ENCODE assay signal across 8 cellular contexts in the genomic region with DNA sequence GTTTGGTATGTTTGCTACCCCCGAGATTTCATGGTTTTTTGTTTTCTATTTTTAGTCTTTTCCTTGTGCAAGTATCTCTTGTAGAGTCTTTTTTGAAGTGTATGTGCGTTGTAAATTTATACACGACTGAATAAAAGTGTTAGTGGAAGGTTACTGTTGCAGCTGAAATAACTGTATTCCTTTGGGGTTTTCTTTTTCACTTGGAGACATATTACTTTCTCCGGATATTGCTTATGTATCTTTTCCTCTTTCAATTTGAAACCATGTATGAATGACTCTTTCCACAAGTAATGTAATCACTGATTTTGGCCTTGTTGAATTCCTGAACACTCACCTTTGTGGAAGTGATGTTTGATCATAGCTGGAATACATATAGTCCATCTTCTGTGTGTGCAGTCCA. TPM values are rescaled to one million over a fixed set of nuclear protein-coding genes. Genes with fewer than 3 reads are reported as not detected.
DNase-seq lines count a peak whose midpoint lies in the region; ATAC-seq and TF ChIP-seq lines count a peak whose summit lies in the region.

No MANE protein-coding gene starts in this region.

- H3K27ac Mint-ChIP-seq in activated CD4-positive, alpha-beta T cell treated with anti-CD3 and anti-CD28 coated beads, Interleukin-2, amount 10 ng/mL, durations not matched to agents 7 days and 5 days: peak overlapping the region; percentile 99
- H3K27ac Mint-ChIP-seq in activated CD8-positive, alpha-beta T cell treated with anti-CD3 and anti-CD28 coated beads for 36 hours: peak overlapping the region; percentile 97

- H3K4me3 Mint-ChIP-seq in activated CD4-positive, alpha-beta T cell treated with anti-CD3 and anti-CD28 coated beads, Interleukin-2, amount 10 ng/mL, durations not matched to agents 7 days and 5 days: peak overlapping the region; percentile 100
- peak overlapping the region; percentile 91 for H3K4me3 Mint-ChIP-seq in activated CD8-positive, alpha-beta T cell treated with anti-CD3 and anti-CD28 coated beads for 36 hours

- no peaks in the 10 kb centered on the region for H3K27me3 Mint-ChIP-seq in activated CD4-positive, alpha-beta T cell treated with anti-CD3 and anti-CD28 coated beads, Interleukin-2, amount 10 ng/mL, durations not matched to agents 7 days and 5 days
- H3K27me3 Mint-ChIP-seq in activated CD8-positive, alpha-beta T cell treated with anti-CD3 and anti-CD28 coated beads for 36 hours: no peaks in the 10 kb centered on the region

- TF ChIP-seq POLR2A in suprapubic skin (IDR thresholded peaks at IDR 0.05): no peak

- intact Hi-C loops in activated CD8-positive, alpha-beta T cell treated with anti-CD3 and anti-CD28 coated beads for 36 hours (cut with micrococcal nuclease): loop anchor here (10.0 kb wide), 1 partner anchor 72 kb away; a partner anchor contains a TSS

- WGBS in suprapubic skin: 3% methylated on average over 4 of the region's 4 CpGs

- no peaks in the 10 kb centered on the region for H3K27me3 ChIP-seq in suprapubic skin

- CTCF ChIA-PET in activated CD4-positive, alpha-beta T cell treated with anti-CD3 and anti-CD28 coated beads, Interleukin-2, amount 10 ng/mL, durations not matched to agents 7 days and 5 days (lab: Charles Lee): interaction anchor here (0.7 kb wide), 1 partner anchor 1138 kb away, joined by 4 read pairs; no protein-coding TSS in a partner anchor
- CTCF ChIA-PET in activated CD8-positive, alpha-beta T cell treated with anti-CD3 and anti-CD28 coated beads for 36 hours (lab: Charles Lee): interaction anchor here (1.6 kb wide), 1 partner anchor 68 kb away, joined by 6 read pairs; a partner anchor contains a TSS

- peaks cover 39% of the 10 kb centered on the region for H3K4me1 ChIP-seq in suprapubic skin

- no peaks in the 10 kb centered on the region for H3K9me3 ChIP-seq in iPS-18c (ENCODE audit: control insufficient read depth, insufficient read depth, low read length)
- no peaks in the 10 kb centered on the region for H3K9me3 ChIP-seq in suprapubic skin

- no peaks in the 10 kb centered on the region for H3K36me3 ChIP-seq in suprapubic skin

- TF ChIP-seq EP300 in suprapubic skin (IDR thresholded peaks at IDR 0.05): no peak

- H3K9me3 Mint-ChIP-seq in activated CD4-positive, alpha-beta T cell treated with anti-CD3 and anti-CD28 coated beads, Interleukin-2, amount 10 ng/mL, durations not matched to agents 7 days and 5 days: no peaks in the 10 kb centered on the region
- no peaks in the 10 kb centered on the region for H3K9me3 Mint-ChIP-seq in activated CD8-positive, alpha-beta T cell treated with anti-CD3 and anti-CD28 coated beads for 36 hours

- H3K27ac ChIP-seq in suprapubic skin: no peak overlapping the region

- H3K4me3 ChIP-seq in iPS-18c (ENCODE audit: insufficient read depth, low read depth, low read length) (peak overlapping the region; percentile 95), suprapubic skin (peak overlapping the region; percentile 98)

- H3K36me3 Mint-ChIP-seq in activated CD4-positive, alpha-beta T cell treated with anti-CD3 and anti-CD28 coated beads, Interleukin-2, amount 10 ng/mL, durations not matched to agents 7 days and 5 days (ENCODE audit: low read depth): peaks cover 27% of the 10 kb centered on the region
- H3K36me3 Mint-ChIP-seq in activated CD8-positive, alpha-beta T cell treated with anti-CD3 and anti-CD28 coated beads for 36 hours (ENCODE audit: low read depth): peaks cover 30% of the 10 kb centered on the region

- no peak for TF ChIP-seq CTCF in activated CD8-positive, alpha-beta T cell treated with anti-CD3 and anti-CD28 coated beads for 36 hours (IDR thresholded peaks at IDR 0.05)
- no peak for TF ChIP-seq CTCF in suprapubic skin (IDR thresholded peaks at IDR 0.05)

- POLR2A ChIA-PET in activated CD4-positive, alpha-beta T cell treated with anti-CD3 and anti-CD28 coated beads, Interleukin-2, amount 10 ng/mL, durations not matched to agents 7 days and 5 days (lab: Charles Lee): no interaction called here
- POLR2A ChIA-PET in activated CD8-positive, alpha-beta T cell treated with anti-CD3 and anti-CD28 coated beads for 36 hours (lab: Charles Lee): interaction anchor here (0.5 to 3.1 kb wide), 6 partner anchors 9 to 492 kb away, joined by 3 to 26 read pairs (median 4); a partner anchor contains a TSS

- no peak for ATAC-seq in activated CD8-positive, alpha-beta T cell treated with anti-CD3 and anti-CD28 coated beads for 36 hours

- peaks cover 63% of the 10 kb centered on the region for H3K4me1 Mint-ChIP-seq in activated CD4-positive, alpha-beta T cell treated with anti-CD3 and anti-CD28 coated beads, Interleukin-2, amount 10 ng/mL, durations not matched to agents 7 days and 5 days
- H3K4me1 Mint-ChIP-seq in activated CD8-positive, alpha-beta T cell treated with anti-CD3 and anti-CD28 coated beads for 36 hours (ENCODE audit: low read depth): peaks cover 52% of the 10 kb centered on the region

- no peak for DNase-seq in activated CD4-positive, alpha-beta T cell treated with anti-CD3 and anti-CD28 coated beads, Interleukin-2, amount 10 ng/mL, durations not matched to agents 7 days and 5 days
- no peak for DNase-seq in activated CD4-positive, alpha-beta T cell treated with anti-CD3 and anti-CD28 coated beads for 1 hour
- DNase-seq in activated CD8-positive, alpha-beta T cell treated with anti-CD3 and anti-CD28 coated beads for 36 hours: no peak
- DNase-seq in suprapubic skin (ENCODE audit: low spot score in 2 of 2) (no peak), kidney glomerular epithelial cell (lab: John Stamatoyannopoulos, UW) (no peak), NCI-H446 (lab: John Stamatoyannopoulos, UW) (no peak), cerebellar cortex (ENCODE audit: low spot score) (no peak)

RNA-seq across cellular contexts. Expression of a gene that starts 1.0 kb away (rescaled TPM):
- 10 to 100 TPM; 15.1 to 15.6 TPM for total RNA-seq in activated CD4-positive, alpha-beta T cell treated with anti-CD3 and anti-CD28 coated beads, Interleukin-2, amount 10 ng/mL, durations not matched to agents 7 days and 5 days
- 10 to 100 TPM; 17.4 to 17.7 TPM for total RNA-seq in activated CD8-positive, alpha-beta T cell treated with anti-CD3 and anti-CD28 coated beads for 36 hours
- 10 to 100 TPM; 11.0 to 14.1 (median 11.7) TPM for total RNA-seq in suprapubic skin

RNA-seq across cellular contexts. Expression of a gene that starts 1.1 kb away (rescaled TPM):
- total RNA-seq in activated CD4-positive, alpha-beta T cell treated with anti-CD3 and anti-CD28 coated beads, Interleukin-2, amount 10 ng/mL, durations not matched to agents 7 days and 5 days: 10 to 100 TPM; 25.7 to 25.9 TPM
- total RNA-seq in activated CD8-positive, alpha-beta T cell treated with anti-CD3 and anti-CD28 coated beads for 36 hours: 10 to 100 TPM; 17.7 to 19.5 TPM
- total RNA-seq in suprapubic skin: 10 to 100 TPM; 10.5 to 16.8 (median 15.8) TPM
